ENCODE assay signal across 17 cellular contexts in the genomic region with DNA sequence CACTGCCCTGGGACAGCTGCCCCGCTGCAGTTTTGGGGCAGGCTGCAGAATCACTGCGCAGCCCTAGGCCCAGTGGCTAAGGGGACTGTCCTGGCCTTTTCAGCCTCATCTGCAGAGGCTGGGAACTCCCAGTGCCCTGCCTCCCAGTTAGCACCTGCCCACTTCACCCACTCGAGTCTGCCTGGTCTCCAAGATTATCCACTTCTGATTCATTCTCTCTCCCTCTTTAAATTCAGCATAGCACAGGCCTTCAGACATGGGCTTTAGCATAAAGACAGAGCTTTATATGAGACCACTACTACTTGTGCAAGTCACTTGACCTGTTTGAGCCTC. TPM values are rescaled to one million over a fixed set of nuclear protein-coding genes. Genes with fewer than 3 reads are reported as not detected.
DNase-seq lines count a peak whose midpoint lies in the region; ATAC-seq and TF ChIP-seq lines count a peak whose summit lies in the region.
"Had no signal": no experiment of that assay in that cellular context is flagged by ENCODE, and none has a peak within 500 bp of the region (broad histone marks: within the 10 kb centered on the region; RNA-seq: fewer than 3 reads in every experiment).

No MANE protein-coding gene starts in this region.

- H3K27me3 ChIP-seq in body of pancreas (no peaks in the 10 kb centered on the region), gastroesophageal sphincter (no peaks in the 10 kb centered on the region), gastrocnemius medialis (no peaks in the 10 kb centered on the region)
- H3K27me3 ChIP-seq: BE2C had no signal

- peak overlapping the region; percentile 72; the same call in 1 of the 2 replicates for H3K4me3 Mint-ChIP-seq in HFFc6
- no peak overlapping the region for H3K4me3 Mint-ChIP-seq in activated naive CD4-positive, alpha-beta T cell treated with anti-CD3 and anti-CD28 coated beads for 36 hours
- H3K4me3 Mint-ChIP-seq: activated naive CD4-positive, alpha-beta T cell treated with anti-CD3 and anti-CD28 coated beads, Interleukin-2, amount 50 U/mL, for 24 hours had no signal

- DNase-seq in HFFc6: no peak
- no peak for DNase-seq in body of pancreas
- DNase-seq in gastrocnemius medialis: no peak
- DNase-seq in COR-L47 (lab: John Stamatoyannopoulos, UW): no peak
- no peak for DNase-seq in activated naive CD4-positive, alpha-beta T cell treated with anti-CD3 and anti-CD28 coated beads for 36 hours
- DNase-seq: activated T-cell treated with anti-CD3 and anti-CD28 coated beads, Interleukin-2, amount 50 U/mL, for 1 hour; BE2C; DND-41; effector CD8-positive, alpha-beta T cell; foreskin melanocyte; NCI-H2171 treated with DMSO at 0.1 percent for 48 hours; NCI-H748 treated with DMSO at 0.1 percent for 48 hours had no signal

- ATAC-seq in body of pancreas (no peak), gastroesophageal sphincter (no peak), gastrocnemius medialis (no peak), GM18511 (IDR thresholded peaks at IDR 0.05; ENCODE audit: unreplicated experiment) (no peak), GM21825 (IDR thresholded peaks at IDR 0.05; ENCODE audit: unreplicated experiment) (no peak)

- TF ChIP-seq POLR2A in body of pancreas (IDR thresholded peaks at IDR 0.05) (no peak), gastroesophageal sphincter (IDR thresholded peaks at IDR 0.05) (no peak), gastrocnemius medialis (IDR thresholded peaks at IDR 0.05) (no peak)

- intact Hi-C loops in body of pancreas (cut with DNase I): no loop called here
- intact Hi-C loops in gastrocnemius medialis (cut with DNase I; ENCODE audit: low total_unique reads): no loop called here
- intact Hi-C loops in activated naive CD4-positive, alpha-beta T cell treated with anti-CD3 and anti-CD28 coated beads for 36 hours (cut with micrococcal nuclease): no loop called here

- no peak for TF ChIP-seq EP300 in gastroesophageal sphincter (IDR thresholded peaks at IDR 0.05)

- H3K9me3 ChIP-seq in body of pancreas: no peaks in the 10 kb centered on the region
- no peaks in the 10 kb centered on the region for H3K9me3 ChIP-seq in gastroesophageal sphincter
- H3K9me3 ChIP-seq in gastrocnemius medialis: no peaks in the 10 kb centered on the region
- H3K9me3 ChIP-seq: BE2C, tibial nerve had no signal

- H3K27ac ChIP-seq in body of pancreas (peak overlapping the region; percentile 73 to 83 (median 76)), gastroesophageal sphincter (peak overlapping the region in 3 of 4 donors; percentile 80 to 84 (median 82)), gastrocnemius medialis (peak overlapping the region; percentile 69 to 80 (median 79))

- H3K36me3 ChIP-seq in body of pancreas (replicated peaks in 1 of 2; ENCODE audit: insufficient read depth in 1 of 2, low read depth in 2 of 2) (no peaks in the 10 kb centered on the region), gastroesophageal sphincter (no peaks in the 10 kb centered on the region), gastrocnemius medialis (no peaks in the 10 kb centered on the region)
- H3K36me3 ChIP-seq: BE2C, tibial nerve had no signal

- TF ChIP-seq CTCF in HFFc6 (IDR thresholded peaks at IDR 0.05) (no peak), body of pancreas (IDR thresholded peaks at IDR 0.05) (no peak), gastroesophageal sphincter (IDR thresholded peaks at IDR 0.05) (no peak), gastrocnemius medialis (IDR thresholded peaks at IDR 0.05 in 4 of 5, conservative IDR thresholded peaks at IDR 0.05 in 1 of 5) (no peak)

- H3K9me3 Mint-ChIP-seq in HFFc6: no peaks in the 10 kb centered on the region
- no peaks in the 10 kb centered on the region for H3K9me3 Mint-ChIP-seq in activated naive CD4-positive, alpha-beta T cell treated with anti-CD3 and anti-CD28 coated beads for 36 hours
- H3K9me3 Mint-ChIP-seq: activated naive CD4-positive, alpha-beta T cell treated with anti-CD3 and anti-CD28 coated beads, Interleukin-2, amount 50 U/mL, for 24 hours had no signal

- H3K4me1 ChIP-seq in body of pancreas (peaks cover 61% of the 10 kb centered on the region), gastroesophageal sphincter (peaks cover 0 to 73% (median 21%) of the 10 kb centered on the region in 3 donors), gastrocnemius medialis (peaks cover 12 to 25% of the 10 kb centered on the region in 2 donors)
- H3K4me1 ChIP-seq: BE2C had no signal

- peaks cover 11% of the 10 kb centered on the region for H3K4me1 Mint-ChIP-seq in HFFc6 (ENCODE audit: low read depth)
- H3K4me1 Mint-ChIP-seq in activated naive CD4-positive, alpha-beta T cell treated with anti-CD3 and anti-CD28 coated beads for 36 hours (ENCODE audit: low read depth): peaks cover 6% of the 10 kb centered on the region
- H3K4me1 Mint-ChIP-seq: activated naive CD4-positive, alpha-beta T cell treated with anti-CD3 and anti-CD28 coated beads, Interleukin-2, amount 50 U/mL, for 24 hours had no signal

- peak overlapping the region; percentile 55; the same call in 1 of the 2 replicates for H3K27ac Mint-ChIP-seq in HFFc6
- no peak overlapping the region for H3K27ac Mint-ChIP-seq in activated naive CD4-positive, alpha-beta T cell treated with anti-CD3 and anti-CD28 coated beads for 36 hours
- H3K27ac Mint-ChIP-seq: activated naive CD4-positive, alpha-beta T cell treated with anti-CD3 and anti-CD28 coated beads, Interleukin-2, amount 50 U/mL, for 24 hours had no signal

- H3K27me3 Mint-ChIP-seq in HFFc6 (ENCODE audit: insufficient read depth): peaks cover 15% of the 10 kb centered on the region
- H3K27me3 Mint-ChIP-seq in activated naive CD4-positive, alpha-beta T cell treated with anti-CD3 and anti-CD28 coated beads for 36 hours (ENCODE audit: low read depth): peaks cover 7% of the 10 kb centered on the region

- in situ Hi-C loops in gastrocnemius medialis (cut with MboI; ENCODE audit: low sequenced_read_pairs in 4 of 4): no loop called here

- no peaks in the 10 kb centered on the region for H3K36me3 Mint-ChIP-seq in HFFc6 (ENCODE audit: low read depth)
- no peaks in the 10 kb centered on the region for H3K36me3 Mint-ChIP-seq in activated naive CD4-positive, alpha-beta T cell treated with anti-CD3 and anti-CD28 coated beads for 36 hours (ENCODE audit: low read depth)
- H3K36me3 Mint-ChIP-seq: activated naive CD4-positive, alpha-beta T cell treated with anti-CD3 and anti-CD28 coated beads, Interleukin-2, amount 50 U/mL, for 24 hours had no signal

- 31 to 62% methylated on average over 1 to 3 of the region's 3 CpGs for WGBS in body of pancreas, 2 donors
- WGBS in gastroesophageal sphincter (ENCODE audit: low coverage in 1 of 2), 2 donors: 50 to 75% methylated on average over 1 to 2 of the region's 3 CpGs

- CTCF ChIA-PET in activated naive CD4-positive, alpha-beta T cell treated with anti-CD3 and anti-CD28 coated beads for 36 hours (lab: Charles Lee): interaction anchor here (0.6 to 2.7 kb wide), 2 partner anchors 44 to 146 kb away, joined by 4 to 12 read pairs; no protein-coding TSS in a partner anchor

- H3K4me3 ChIP-seq in body of pancreas (no peak overlapping the region), gastroesophageal sphincter (peak overlapping the region in 1 of 2 donors; percentile 30), gastrocnemius medialis (peak overlapping the region in 1 of 4 donors; percentile 26)

RNA-seq across cellular contexts. Expression of a gene that starts 8.9 kb away (rescaled TPM):
- total RNA-seq in HFFc6 (2021; fragmentation: NEBNext Ultra II Directional; extraction: Animal tissue kit (Norgen Biotek cat#: 25700)): 1 to 10 TPM; 2.4 to 4.2 (median 3.3) TPM
- total RNA-seq in body of pancreas: 1 to 10 TPM; 7.0 to 9.9 TPM
- 1 to 10 TPM; 1.5 to 5.6 (median 3.4) TPM for total RNA-seq in gastroesophageal sphincter
- total RNA-seq in gastrocnemius medialis: 1 to 10 TPM in 3 of 4 donors, under 1 TPM in 1; 0.58 to 5.5 (median 2.9) TPM
- under 1 TPM; 0.02 to 0.07 TPM for total RNA-seq in activated naive CD4-positive, alpha-beta T cell treated with anti-CD3 and anti-CD28 coated beads for 36 hours
